14 cellular contexts compared by ENCODE assay signal in the genomic region with DNA sequence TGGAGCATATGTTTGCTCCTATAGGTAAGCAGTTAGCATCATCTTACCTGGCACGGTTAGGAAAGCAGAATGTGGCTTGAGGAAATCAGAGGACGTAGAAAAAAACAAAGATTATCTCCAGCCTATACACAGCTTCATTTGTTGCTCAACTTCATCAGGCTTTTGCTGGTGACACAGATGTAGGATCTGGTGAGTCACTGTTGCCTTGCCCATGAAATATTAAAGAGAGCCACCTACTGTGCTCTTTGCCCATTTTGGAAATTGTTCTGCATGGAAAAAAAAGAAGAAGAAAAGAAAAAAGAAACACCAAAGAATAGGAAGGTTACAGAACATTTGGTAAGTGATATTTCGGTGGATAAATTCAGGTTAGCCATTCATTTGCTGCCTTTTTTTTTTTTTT. TPM values are rescaled to one million over a fixed set of nuclear protein-coding genes. Genes with fewer than 3 reads are reported as not detected.
DNase-seq lines count a peak whose midpoint lies in the region; ATAC-seq, FAIRE-seq and TF ChIP-seq lines count a peak whose summit lies in the region.
"Had no signal": no experiment of that assay in that cellular context is flagged by ENCODE, and none has a peak within 500 bp of the region (broad histone marks: within the 10 kb centered on the region; RNA-seq: fewer than 3 reads in every experiment).

No MANE protein-coding gene starts in this region.

- TF ChIP-seq EP300 in HepG2 (IDR thresholded peaks at IDR 0.05; ENCODE audit: low read depth in 2 of 2, low read length in 2 of 2) (no peak), HepG2 (CRISPR knock-in tag; IDR thresholded peaks at IDR 0.05; ENCODE audit: borderline replicate concordance) (no peak)

- peaks cover 81% of the 10 kb centered on the region for H3K79me2 ChIP-seq in HepG2 (ENCODE audit: insufficient read depth, low read length)

- CTCF ChIA-PET in HepG2 (lab: Yijun Ruan, JAX; ENCODE audit: low intra/inter-chr PET ratio, low total read pairs): no interaction called here
- CTCF ChIA-PET in activated CD8-positive, alpha-beta T cell treated with anti-CD3 and anti-CD28 coated beads for 36 hours (lab: Charles Lee): no interaction called here

- peak overlapping the region in 6 of 7 donors; percentile 20 to 80 (median 49) for H3K27ac Mint-ChIP-seq in CD14-positive monocyte
- H3K27ac Mint-ChIP-seq in activated CD8-positive, alpha-beta T cell treated with anti-CD3 and anti-CD28 coated beads for 36 hours: no peak overlapping the region

- BruUV-seq in HepG2 (replicated peaks; lab: Mats Ljungman, UMichigan): no TSS peak

- TF ChIP-seq POLR2A in HepG2 (IDR thresholded peaks at IDR 0.05; ENCODE audit: insufficient read depth in 1 of 2, low read depth in 2 of 2, low read length in 2 of 2): no peak

- no peaks in the 10 kb centered on the region; the same call in 1 of the 2 replicates for H4K20me1 ChIP-seq in HepG2 (ENCODE audit: insufficient read depth, low read length)

- peaks cover 50% of the 10 kb centered on the region for H3K4me1 ChIP-seq in HepG2 (ENCODE audit: insufficient read depth, low read length)

- no peak for ATAC-seq in HepG2
- ATAC-seq in GM21526 (IDR thresholded peaks at IDR 0.05; ENCODE audit: low FRiP score, unreplicated experiment): no peak
- no peak for ATAC-seq in HG02763 (IDR thresholded peaks at IDR 0.05; ENCODE audit: unreplicated experiment)
- ATAC-seq in activated CD8-positive, alpha-beta T cell treated with anti-CD3 and anti-CD28 coated beads for 36 hours: no peak
- ATAC-seq: gastrocnemius medialis, left lobe of liver had no signal

- peaks cover 0 to 1% (median 0%) of the 10 kb centered on the region in 3 donors for H3K27me3 Mint-ChIP-seq in CD14-positive monocyte (ENCODE audit: low read depth in 3 of 3)
- no peaks in the 10 kb centered on the region for H3K27me3 Mint-ChIP-seq in activated CD8-positive, alpha-beta T cell treated with anti-CD3 and anti-CD28 coated beads for 36 hours
- H3K27me3 Mint-ChIP-seq: central memory CD8-positive, alpha-beta T cell had no signal

- H3K9ac ChIP-seq in HepG2 (ENCODE audit: insufficient read depth, low read depth, low read length): no peak overlapping the region

- peaks cover 0 to 6% (median 0%) of the 10 kb centered on the region in 7 donors for H3K9me3 Mint-ChIP-seq in CD14-positive monocyte
- peaks cover 2% of the 10 kb centered on the region for H3K9me3 Mint-ChIP-seq in activated CD8-positive, alpha-beta T cell treated with anti-CD3 and anti-CD28 coated beads for 36 hours
- H3K9me3 Mint-ChIP-seq: central memory CD8-positive, alpha-beta T cell had no signal

- no peaks in the 10 kb centered on the region for H3K27me3 ChIP-seq in MG63
- H3K27me3 ChIP-seq in brain microvascular endothelial cell (replicated peaks): no peaks in the 10 kb centered on the region
- H3K27me3 ChIP-seq in HepG2 (ENCODE audit: control insufficient read depth in 1 of 2, insufficient read depth in 2 of 2, low read length in 2 of 2): peaks cover 0 to 4% of the 10 kb centered on the region in 2 experiments; a peak in 1 of 5 replicates
- H3K27me3 ChIP-seq: gastrocnemius medialis, neutrophil had no signal

- H3K9me3 ChIP-seq in MG63 (no peaks in the 10 kb centered on the region), HepG2 (ENCODE audit: low read length) (no peaks in the 10 kb centered on the region)
- H3K9me3 ChIP-seq: gastrocnemius medialis, neutrophil had no signal

- DNase-seq in CD14-positive monocyte (ENCODE audit: low spot score): no peak
- peak; percentile 33 for DNase-seq in MG63
- DNase-seq in brain microvascular endothelial cell: peak; percentile 59
- DNase-seq in HepG2 (ENCODE audit: low spot score): no peak
- DNase-seq in NCI-H1436 (lab: John Stamatoyannopoulos, UW): no peak
- no peak for DNase-seq in activated CD8-positive, alpha-beta T cell treated with anti-CD3 and anti-CD28 coated beads for 36 hours
- DNase-seq: activated gamma-delta T cell, gastrocnemius medialis, NCI-H446 treated with DMSO at 0.1 percent for 48 hours had no signal

- peak overlapping the region; percentile 88 for H3K4me2 ChIP-seq in HepG2 (ENCODE audit: low read depth, low read length)

- H2AFZ ChIP-seq in HepG2 (ENCODE audit: low read length): no peak overlapping the region

- in situ Hi-C loops in brain microvascular endothelial cell (cut with HindIII; ENCODE audit: low pct_ligation_motif_present, low sequenced_read_pairs) (no loop called here), HepG2 (cut with HindIII; ENCODE audit: extremely low pct_ligation_motif_present, low pct_unique_long_range_greater_than_20kb) (loop anchor here (10.0 kb wide), 1 partner anchor 177 kb away; no protein-coding TSS in a partner anchor)

- H3K4me3 ChIP-seq in MG63 (no peak overlapping the region), brain microvascular endothelial cell (ENCODE audit: low read depth, low read length) (no peak overlapping the region), HepG2 (replicated peaks in 1 of 3; ENCODE audit: insufficient read depth in 1 of 3, low read depth in 2 of 3, low read length in 3 of 3) (no peak overlapping the region)
- H3K4me3 ChIP-seq: gastrocnemius medialis had no signal

- H3K36me3 Mint-ChIP-seq in CD14-positive monocyte: peaks cover 13 to 26% of the 10 kb centered on the region in 2 donors
- peaks cover 27% of the 10 kb centered on the region for H3K36me3 Mint-ChIP-seq in activated CD8-positive, alpha-beta T cell treated with anti-CD3 and anti-CD28 coated beads for 36 hours (ENCODE audit: low read depth)

- intact Hi-C loops in CD14-positive monocyte (cut with micrococcal nuclease): loop anchor here (2.0 to 10.0 kb wide), 5 partner anchors 47 to 180 kb away; no protein-coding TSS in a partner anchor
- intact Hi-C loops in HepG2 (cut with micrococcal nuclease; ENCODE audit: unreplicated experiment): no loop called here
- intact Hi-C loops in activated CD8-positive, alpha-beta T cell treated with anti-CD3 and anti-CD28 coated beads for 36 hours (cut with micrococcal nuclease): loop anchor here (5.0 kb wide), 1 partner anchor 45 kb away; no protein-coding TSS in a partner anchor

- peak; percentile 4 for FAIRE-seq in HepG2 (lab: Jason Lieb, UNC)

- H3K4me3 Mint-ChIP-seq in CD14-positive monocyte: no peak overlapping the region
- no peak overlapping the region for H3K4me3 Mint-ChIP-seq in activated CD8-positive, alpha-beta T cell treated with anti-CD3 and anti-CD28 coated beads for 36 hours
- H3K4me3 Mint-ChIP-seq: central memory CD8-positive, alpha-beta T cell had no signal

- TF ChIP-seq CTCF in CD14-positive monocyte (IDR thresholded peaks at IDR 0.05) (no peak), brain microvascular endothelial cell (IDR thresholded peaks at IDR 0.05; ENCODE audit: low read depth, low read length, missing control alignments) (peak; percentile 12), HepG2 (CRISPR knock-in tag; IDR thresholded peaks at IDR 0.05) (no peak)
- no peak for TF ChIP-seq CTCF in activated CD8-positive, alpha-beta T cell treated with anti-CD3 and anti-CD28 coated beads for 36 hours (IDR thresholded peaks at IDR 0.05)

- no peak for TF ChIP-seq RAD21 in HepG2 (CRISPR knock-in tag; IDR thresholded peaks at IDR 0.05)

- H3K27ac ChIP-seq in brain microvascular endothelial cell (no peak overlapping the region), HepG2 (ENCODE audit: extremely low read length, insufficient read depth, low read length) (no peak overlapping the region)
- H3K27ac ChIP-seq: gastrocnemius medialis, neutrophil had no signal

- H3K36me3 ChIP-seq in MG63 (peaks cover 10% of the 10 kb centered on the region), brain microvascular endothelial cell (replicated peaks) (no peaks in the 10 kb centered on the region), HepG2 (replicated peaks in 1 of 2; ENCODE audit: control insufficient read depth in 1 of 2, insufficient read depth in 2 of 2, low read length in 2 of 2) (peaks cover 3 to 12% of the 10 kb centered on the region in 2 experiments; a peak in 3 of 5 replicates)
- H3K36me3 ChIP-seq: gastrocnemius medialis, neutrophil had no signal

- peaks cover 37% of the 10 kb centered on the region for H3K4me1 Mint-ChIP-seq in CD14-positive monocyte
- H3K4me1 Mint-ChIP-seq in activated CD8-positive, alpha-beta T cell treated with anti-CD3 and anti-CD28 coated beads for 36 hours (ENCODE audit: low read depth): peaks cover 40% of the 10 kb centered on the region

- 91% methylated on average over 3 of the region's 3 CpGs for WGBS in HepG2 (ENCODE audit: low lambda C conversion rate)

- POLR2A ChIA-PET in HepG2 (lab: Yijun Ruan, JAX): no interaction called here
- POLR2A ChIA-PET in activated CD8-positive, alpha-beta T cell treated with anti-CD3 and anti-CD28 coated beads for 36 hours (lab: Charles Lee): interaction anchor here (0.9 kb wide), 1 partner anchor 76 kb away, joined by 3 read pairs; no protein-coding TSS in a partner anchor

TF ChIP-seq in HepG2, 621 proteins besides CTCF, POLR2A, EP300 and RAD21 (continues in another document):
- peak; percentile 76 for TF ChIP-seq FOSL2 (CRISPR knock-in tag; IDR thresholded peaks at IDR 0.05)

RNA-seq across cellular contexts. Expression of a gene that starts 3.8 kb away (rescaled TPM):
- 10 to 100 TPM; 11.8 to 12.6 TPM for polyA plus RNA-seq in CD14-positive monocyte
- total RNA-seq in MG63 (2014; rRNA removed; shearing (Covaris generic); ENCODE audit: low replicate concordance): 6.4 TPM in 2 replicates
- total RNA-seq in HepG2 (2016; rRNA removed; fragmentation: Illumina TruSeq; extraction: Trizol): 11.6 and 18.3 TPM in 2 replicates
- 2.1 and 3.3 TPM in 2 replicates for total RNA-seq in HepG2 (2016; cell fraction: cytosol; rRNA removed; fragmentation: Illumina TruSeq; extraction: Trizol; ENCODE audit: low read depth)
- total RNA-seq in HepG2 (2016; cell fraction: insoluble cytoplasmic fraction; rRNA removed; fragmentation: Illumina TruSeq; extraction: Trizol): 13.4 and 17.4 TPM in 2 replicates
- total RNA-seq in HepG2 (2016; cell fraction: membrane; rRNA removed; fragmentation: Illumina TruSeq; extraction: Trizol): 5.0 and 5.2 TPM in 2 replicates
- total RNA-seq in HepG2 (2016; cell fraction: nucleus; rRNA removed; fragmentation: Illumina TruSeq; extraction: Trizol): 36.6 and 41.3 TPM in 2 replicates
- 54.9 and 57.9 TPM in 2 replicates for polyA plus RNA-seq in HepG2 (2011; rRNA removed)
- 35.4 and 47.2 TPM in 2 replicates for polyA plus RNA-seq in HepG2 (2011; cell fraction: cytosol; rRNA removed)
- polyA plus RNA-seq in HepG2 (2011; cell fraction: nucleus; rRNA removed): 37.9 and 42.4 TPM in 2 replicates
- 25.1 and 30.4 TPM in 2 replicates for polyA plus RNA-seq in HepG2 (2012)
- 1.1 and 1.3 TPM in 2 replicates for polyA plus RNA-seq in HepG2 (2016; cell fraction: cytosol; fragmentation: Illumina TruSeq; extraction: Trizol; ENCODE audit: low read depth)
- polyA plus RNA-seq in HepG2 (2016; cell fraction: insoluble cytoplasmic fraction; fragmentation: Illumina TruSeq; extraction: Trizol; ENCODE audit: low read depth): 9.5 and 10.6 TPM in 2 replicates
- polyA plus RNA-seq in HepG2 (2016; cell fraction: membrane; fragmentation: Illumina TruSeq; extraction: Trizol; ENCODE audit: low read depth): 1.9 and 2.1 TPM in 2 replicates
- 23.6 and 24.7 TPM in 2 replicates for polyA plus RNA-seq in HepG2 (2016; cell fraction: nucleus; fragmentation: Illumina TruSeq; extraction: Trizol; ENCODE audit: insufficient read depth, low read depth)
- polyA minus RNA-seq in HepG2 (2011; rRNA and poly(A)+ RNA removed; ENCODE audit: low replicate concordance): 31.1 and 117 TPM in 2 replicates
- 59.6 and 82.5 TPM in 2 replicates for polyA minus RNA-seq in HepG2 (2011; cell fraction: cytosol; rRNA and poly(A)+ RNA removed)
- 162 and 189 TPM in 2 replicates for polyA minus RNA-seq in HepG2 (2011; cell fraction: nucleus; rRNA and poly(A)+ RNA removed)
- total RNA-seq in activated CD8-positive, alpha-beta T cell treated with anti-CD3 and anti-CD28 coated beads for 36 hours: 10 to 100 TPM; 18.8 to 20.2 TPM

Comparison
In these comparisons a context has a peak if more than half of its experiments do, and no peak if none do; other contexts are left out.
1. DNase-seq: peak in MG63 (single experiment) and brain microvascular endothelial cell (single experiment); none in CD14-positive monocyte (single experiment), HepG2 (single experiment), NCI-H1436 (single experiment) and activated CD8-positive, alpha-beta T cell treated with anti-CD3 and anti-CD28 coated beads for 36 hours (single experiment).